ENCODE assay signal across 8 cellular contexts in genomic region chr14:68976160-68977067, GRCh38. TPM values are rescaled to one million over a fixed set of nuclear protein-coding genes. Genes with fewer than 3 reads are reported as not detected.
A peak's percentile ranks its signal among the peaks of the same experiment; 100 is the strongest.
DNase-seq lines count a peak whose midpoint lies in the region; ATAC-seq and TF ChIP-seq lines count a peak whose summit lies in the region.

No MANE protein-coding gene starts in this region.

- H3K4me1 ChIP-seq in CD8-positive, alpha-beta T cell (ENCODE audit: insufficient read depth, low read length): peaks cover 73% of the 10 kb centered on the region
- peaks cover 21% of the 10 kb centered on the region for H3K4me1 ChIP-seq in ovary (ENCODE audit: insufficient read depth)

- no peak for TF ChIP-seq CTCF in CD8-positive, alpha-beta T cell (IDR thresholded peaks at IDR 0.05)
- TF ChIP-seq CTCF in fibroblast of pulmonary artery (IDR thresholded peaks at IDR 0.05; ENCODE audit: low read length, missing control alignments) (no peak), ovary (IDR thresholded peaks at IDR 0.05) (no peak)

- CTCF ChIA-PET in CD8-positive, alpha-beta T cell (lab: Charles Lee): interaction anchor here (0.5 to 3.2 kb wide), 9 partner anchors 9 to 188 kb away, joined by 3 to 22 read pairs (median 4); no protein-coding TSS in a partner anchor

- no peaks in the 10 kb centered on the region for H3K27me3 ChIP-seq in CD8-positive, alpha-beta T cell (ENCODE audit: insufficient read depth, low read length)
- H3K27me3 ChIP-seq in ovary: no peaks in the 10 kb centered on the region

- H3K27me3 Mint-ChIP-seq in CD8-positive, alpha-beta T cell (ENCODE audit: low read depth): no peaks in the 10 kb centered on the region
- no peaks in the 10 kb centered on the region for H3K27me3 Mint-ChIP-seq in T-helper 17 cell

- TF ChIP-seq EP300 in ovary (IDR thresholded peaks at IDR 0.05): no peak

- H3K9me3 ChIP-seq in CD8-positive, alpha-beta T cell (ENCODE audit: low read length): no peaks in the 10 kb centered on the region
- H3K9me3 ChIP-seq in T-helper 17 cell (ENCODE audit: control insufficient read depth, low read length, poor library complexity, severe bottlenecking) (no peaks in the 10 kb centered on the region), ovary (no peaks in the 10 kb centered on the region)

- 35 to 43% (median 37%) methylated on average over 13 of the region's 13 CpGs for whole genome bisulfite sequencing in ovary, 3 donors

- H3K4me3 ChIP-seq in CD8-positive, alpha-beta T cell (ENCODE audit: low read depth, low read length): peak overlapping the region; percentile 86
- peak overlapping the region; percentile 95 for H3K4me3 ChIP-seq in fibroblast of pulmonary artery (replicated peaks; ENCODE audit: low read depth, low read length)
- H3K4me3 ChIP-seq in ovary: peak overlapping the region; percentile 80

- H3K27ac Mint-ChIP-seq in CD8-positive, alpha-beta T cell: peak overlapping the region; percentile 92
- H3K27ac Mint-ChIP-seq in T-helper 17 cell: peak overlapping the region; percentile 92

- peak overlapping the region; percentile 88 for H3K4me3 Mint-ChIP-seq in CD8-positive, alpha-beta T cell
- peak overlapping the region; percentile 87 for H3K4me3 Mint-ChIP-seq in T-helper 17 cell

- POLR2A ChIA-PET in CD8-positive, alpha-beta T cell (lab: Charles Lee): interaction anchor here (0.6 to 2.6 kb wide), 8 partner anchors 8 to 64 kb away, joined by 3 to 29 read pairs (median 4); no protein-coding TSS in a partner anchor

- peaks cover 52% of the 10 kb centered on the region for H3K36me3 Mint-ChIP-seq in CD8-positive, alpha-beta T cell
- no peaks in the 10 kb centered on the region for H3K36me3 Mint-ChIP-seq in T-helper 17 cell (ENCODE audit: low read depth)

- DNase-seq in CD8-positive, alpha-beta T cell: no peak
- no peak for DNase-seq in T-helper 17 cell
- DNase-seq in fibroblast of pulmonary artery (ENCODE audit: low read depth): no peak
- DNase-seq in ovary: peak; percentile 41 to 68 (median 53)
- no peak for DNase-seq in GM19240 (ENCODE audit: insufficient read length, low spot score)
- DNase-seq in stimulated activated CD4-positive, alpha-beta T cell treated with anti-CD3 and anti-CD28 coated beads, Interleukin-2, amount 100 ng/mL, for 48 hours: no peak

- H3K27ac ChIP-seq in CD8-positive, alpha-beta T cell (ENCODE audit: low read depth, low read length): peak overlapping the region; percentile 70
- H3K27ac ChIP-seq in ovary: peak overlapping the region; percentile 96 to 97

- no peak for TF ChIP-seq POLR2A in ovary (IDR thresholded peaks at IDR 0.05)

- ATAC-seq in CD8-positive, alpha-beta T cell: no peak
- ATAC-seq in T-helper 17 cell: no peak
- ATAC-seq in GM21529 (IDR thresholded peaks at IDR 0.05; ENCODE audit: unreplicated experiment): no peak
- ATAC-seq in HG03432 (IDR thresholded peaks at IDR 0.05; ENCODE audit: unreplicated experiment): no peak

- no peaks in the 10 kb centered on the region for H3K9me3 Mint-ChIP-seq in CD8-positive, alpha-beta T cell

- intact Hi-C loops in CD8-positive, alpha-beta T cell (cut with DNase I, micrococcal nuclease): loop anchor here in 1 of 2 experiments (5.0 kb wide), 1 partner anchor 176 kb away; the partner anchor contains the start of gene DCAF5
- intact Hi-C loops in ovary (cut with DNase I): loop anchor here (2.0 to 10.0 kb wide), 7 partner anchors 24 to 118 kb away; no protein-coding TSS in a partner anchor

- H3K36me3 ChIP-seq in CD8-positive, alpha-beta T cell (ENCODE audit: insufficient read depth, low read length): peaks cover 17% of the 10 kb centered on the region
- no peaks in the 10 kb centered on the region for H3K36me3 ChIP-seq in ovary

- H3K4me1 Mint-ChIP-seq in CD8-positive, alpha-beta T cell (ENCODE audit: low read depth): peaks cover 73% of the 10 kb centered on the region
- peaks cover 37% of the 10 kb centered on the region for H3K4me1 Mint-ChIP-seq in T-helper 17 cell

RNA-seq across cellular contexts. Expression of gene ACTN1, which starts 2.7 kb away (rescaled TPM):
- total RNA-seq in CD8-positive, alpha-beta T cell: 100 to 1,000 TPM; 153 to 161 TPM
- total RNA-seq in T-helper 17 cell: 10 to 100 TPM; 36.8 to 88.9 TPM
- total RNA-seq in ovary: 100 to 1,000 TPM in 5 of 7 donors, 10 to 100 TPM in 2; 39.0 to 203 (median 138) TPM
- polyA plus RNA-seq in ovary: 100 to 1,000 TPM in 1 of 2 donors, 10 to 100 TPM in 1; 60.3 to 178 TPM

Comparison
In these comparisons a context has a peak if more than half of its experiments do, and no peak if none do; other contexts are left out.
1. DNase-seq: peak in ovary (5 of 5); none in CD8-positive, alpha-beta T cell (0 of 7), T-helper 17 cell (0 of 3), fibroblast of pulmonary artery (single experiment), GM19240 (single experiment) and stimulated activated CD4-positive, alpha-beta T cell treated with anti-CD3 and anti-CD28 coated beads, Interleukin-2, amount 100 ng/mL, for 48 hours (0 of 2).
2. Peak in every context shown above with its lines, with median percentiles within 50 percentile points of each other: H3K4me3 ChIP-seq.